ENCODE assay signal across 8 cellular contexts in the genomic region with DNA sequence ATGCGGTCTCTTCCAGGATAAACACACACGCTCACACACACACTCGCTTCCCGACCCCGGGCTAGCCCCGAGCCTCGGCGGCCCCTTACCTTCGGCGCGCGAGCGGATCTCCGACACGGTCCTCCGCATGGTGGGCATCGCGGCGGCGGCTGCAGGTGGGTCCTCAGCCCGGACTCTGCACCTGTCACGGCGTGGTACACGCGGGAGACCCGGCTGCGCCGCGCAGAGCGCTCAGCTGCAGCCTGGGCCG. TPM values are rescaled to one million over a fixed set of nuclear protein-coding genes. Genes with fewer than 3 reads are reported as not detected.
A peak's percentile ranks its signal among the peaks of the same experiment; 100 is the strongest.
DNase-seq lines count a peak whose midpoint lies in the region; ATAC-seq and TF ChIP-seq lines count a peak whose summit lies in the region.

No MANE protein-coding gene starts in this region.

- DNase-seq in GM12864 (ENCODE audit: low read depth) (no peak), SJCRH30 (no peak), fibroblast of lung (ENCODE audit: low read depth in 2 of 2) (no peak), NCI-H82 treated with DMSO at 0.1 percent for 48 hours (lab: John Stamatoyannopoulos, UW; ENCODE audit: unreplicated experiment) (no peak), RKO (ENCODE audit: low spot score) (no peak)

- no peaks in the 10 kb centered on the region for H3K4me1 ChIP-seq in SJCRH30
- H3K4me1 ChIP-seq in fibroblast of lung (ENCODE audit: control insufficient read depth, extremely low read depth, insufficient read depth, low read length), result peaks cover 4% of the 10 kb centered on the region
- H3K4me1 ChIP-seq in rectal smooth muscle tissue (ENCODE audit: control insufficient read depth, insufficient read depth, low read length), result peaks cover 5% of the 10 kb centered on the region

- peak overlapping the region; percentile 73 for H2AFZ ChIP-seq in fibroblast of lung (ENCODE audit: low read length)

- H3K4me3 ChIP-seq in GM12864 (ENCODE audit: low read depth, low read length) (peak overlapping the region; percentile 99), SJCRH30 (peak overlapping the region; percentile 62), fibroblast of lung (replicated peaks in 1 of 4; ENCODE audit: control extremely low read depth in 1 of 4, insufficient read depth in 1 of 4, low read depth in 3 of 4, low read length in 4 of 4) (peak overlapping the region; percentile 46 to 72 (median 64)), rectal smooth muscle tissue (ENCODE audit: low read length) (peak overlapping the region; percentile 91)

- TF ChIP-seq CTCF in GM12864 (IDR thresholded peaks at IDR 0.05; ENCODE audit: low read depth, low read length, missing control alignments) (no peak), fibroblast of lung (conservative IDR thresholded peaks at IDR 0.05 in 1 of 2, IDR thresholded peaks at IDR 0.05 in 1 of 2; ENCODE audit: low read depth in 1 of 2, low read length in 2 of 2) (no peak)

- peak overlapping the region; percentile 74 for H3K4me2 ChIP-seq in fibroblast of lung (ENCODE audit: extremely low read depth, insufficient read depth, low read length)

- H3K27ac ChIP-seq in SJCRH30 (no peak overlapping the region), fibroblast of lung (ENCODE audit: insufficient read depth, low read length) (no peak overlapping the region), rectal smooth muscle tissue (ENCODE audit: low read depth, low read length) (peak overlapping the region; percentile 3)

- ATAC-seq in GM21737 (IDR thresholded peaks at IDR 0.05; ENCODE audit: unreplicated experiment), result no peak
- ATAC-seq in HG03469 (IDR thresholded peaks at IDR 0.05; ENCODE audit: unreplicated experiment), result no peak

- no peaks in the 10 kb centered on the region for H3K36me3 ChIP-seq in SJCRH30
- no peaks in the 10 kb centered on the region for H3K36me3 ChIP-seq in fibroblast of lung (ENCODE audit: control insufficient read depth, insufficient read depth, low read length)
- no peaks in the 10 kb centered on the region for H3K36me3 ChIP-seq in rectal smooth muscle tissue (ENCODE audit: control insufficient read depth, insufficient read depth, low read length)

- H3K9ac ChIP-seq in fibroblast of lung (ENCODE audit: insufficient read depth, low read length), result peak overlapping the region; percentile 13
- peak overlapping the region; percentile 60 for H3K9ac ChIP-seq in rectal smooth muscle tissue (ENCODE audit: low read length)

- no peaks in the 10 kb centered on the region for H4K20me1 ChIP-seq in fibroblast of lung (ENCODE audit: control insufficient read depth, extremely low read depth, insufficient read depth, low read length)

- H3K9me3 ChIP-seq in SJCRH30 (replicated peaks) (no peaks in the 10 kb centered on the region), fibroblast of lung (ENCODE audit: control insufficient read depth, insufficient read depth, low read depth, low read length) (no peaks in the 10 kb centered on the region)

- peaks cover 10% of the 10 kb centered on the region for H3K27me3 ChIP-seq in SJCRH30
- H3K27me3 ChIP-seq in fibroblast of lung (ENCODE audit: control insufficient read depth, insufficient read depth, low read length), result peaks cover under 1% of the 10 kb centered on the region
- no peaks in the 10 kb centered on the region for H3K27me3 ChIP-seq in rectal smooth muscle tissue (ENCODE audit: control insufficient read depth, insufficient read depth, low read length)

- H3K79me2 ChIP-seq in fibroblast of lung (ENCODE audit: control insufficient read depth, insufficient read depth, low read length), result no peaks in the 10 kb centered on the region

RNA-seq across cellular contexts. Expression of gene ATP8A1, which starts 0.2 kb away (rescaled TPM):
- 0.03 and 0.20 TPM in 2 replicates for total RNA-seq in SJCRH30 (2014; rRNA removed; shearing (Covaris generic))
- total RNA-seq in fibroblast of lung, result 1.5 and 4.8 TPM in 2 replicates
- 0.36 and 0.60 TPM in 2 replicates for polyA plus RNA-seq in fibroblast of lung
- polyA plus RNA-seq in fibroblast of lung (2012), result 0.24 and 0.29 TPM in 2 replicates
- not detected in 2 replicates for polyA minus RNA-seq in fibroblast of lung (ENCODE audit: low replicate concordance)
